ENCODE assay signal across 8 cellular contexts in genomic region chr17:37743875-37744632, GRCh38. TPM values are rescaled to one million over a fixed set of nuclear protein-coding genes. Genes with fewer than 3 reads are reported as not detected.
DNase-seq lines count a peak whose midpoint lies in the region; TF ChIP-seq lines count a peak whose summit lies in the region.

No MANE protein-coding gene starts in this region.

- no peaks in the 10 kb centered on the region for H3K9me3 Mint-ChIP-seq in activated CD4-positive, alpha-beta T cell treated with anti-CD3 and anti-CD28 coated beads, Interleukin-2, amount 10 ng/mL, durations not matched to agents 7 days and 5 days
- H3K9me3 Mint-ChIP-seq in stimulated activated naive CD8-positive, alpha-beta T cell treated with anti-CD3 and anti-CD28 coated beads, Interleukin-15, Interleukin-2, amounts not matched to agents 100 ng/mL and 50 ng/mL, for 24 hours = no peaks in the 10 kb centered on the region

- H3K4me3 ChIP-seq in iPS-20b (ENCODE audit: low read length) = peak overlapping the region; percentile 67

- no peak overlapping the region for H3K4me3 Mint-ChIP-seq in activated CD4-positive, alpha-beta T cell treated with anti-CD3 and anti-CD28 coated beads, Interleukin-2, amount 10 ng/mL, durations not matched to agents 7 days and 5 days
- peak overlapping the region; percentile 80 for H3K4me3 Mint-ChIP-seq in stimulated activated naive CD8-positive, alpha-beta T cell treated with anti-CD3 and anti-CD28 coated beads, Interleukin-15, Interleukin-2, amounts not matched to agents 100 ng/mL and 50 ng/mL, for 24 hours

- no peak overlapping the region for H3K9ac ChIP-seq in iPS-20b (ENCODE audit: low read depth, low read length)

- TF ChIP-seq CTCF in VCaP (conservative IDR thresholded peaks at IDR 0.05) = peak; percentile 41; the same call in 1 of the 2 replicates

- POLR2A ChIA-PET in activated CD4-positive, alpha-beta T cell treated with anti-CD3 and anti-CD28 coated beads, Interleukin-2, amount 10 ng/mL, durations not matched to agents 7 days and 5 days (lab: Charles Lee) = no interaction called here

- no peaks in the 10 kb centered on the region for H3K9me3 ChIP-seq in iPS-20b (ENCODE audit: insufficient read depth, low read depth, low read length)

- H3K4me1 ChIP-seq in iPS-20b (ENCODE audit: insufficient read depth, low read length) = peaks cover 4% of the 10 kb centered on the region; the same call in 1 of the 2 replicates

- H3K27ac ChIP-seq in VCaP (peak overlapping the region; percentile 99), iPS-20b (ENCODE audit: low read length) (no peak overlapping the region)

- H3K36me3 ChIP-seq in iPS-20b (ENCODE audit: insufficient read depth, low read depth, low read length) = no peaks in the 10 kb centered on the region

- no peaks in the 10 kb centered on the region for H3K36me3 Mint-ChIP-seq in activated CD4-positive, alpha-beta T cell treated with anti-CD3 and anti-CD28 coated beads, Interleukin-2, amount 10 ng/mL, durations not matched to agents 7 days and 5 days (ENCODE audit: low read depth)
- no peaks in the 10 kb centered on the region for H3K36me3 Mint-ChIP-seq in stimulated activated naive CD8-positive, alpha-beta T cell treated with anti-CD3 and anti-CD28 coated beads, Interleukin-15, Interleukin-2, amounts not matched to agents 100 ng/mL and 50 ng/mL, for 24 hours (ENCODE audit: low read depth)

- peaks cover 100% of the 10 kb centered on the region for H3K27me3 ChIP-seq in iPS-20b (ENCODE audit: insufficient read depth, low read length)

- peak; percentile 17 to 18 for DNase-seq in activated CD4-positive, alpha-beta T cell treated with anti-CD3 and anti-CD28 coated beads, Interleukin-2, amount 50 U/mL, for 48 hours
- DNase-seq in activated CD4-positive, alpha-beta T cell treated with anti-CD3 and anti-CD28 coated beads, Interleukin-2, amount 10 ng/mL, durations not matched to agents 7 days and 5 days = no peak
- no peak for DNase-seq in EL
- no peak for DNase-seq in hypothalamus (lab: John Stamatoyannopoulos, UW)
- no peak for DNase-seq in NCI-H2171 (lab: John Stamatoyannopoulos, UW)

- peaks cover 85% of the 10 kb centered on the region for H3K27me3 Mint-ChIP-seq in activated CD4-positive, alpha-beta T cell treated with anti-CD3 and anti-CD28 coated beads, Interleukin-2, amount 10 ng/mL, durations not matched to agents 7 days and 5 days
- H3K27me3 Mint-ChIP-seq in stimulated activated naive CD8-positive, alpha-beta T cell treated with anti-CD3 and anti-CD28 coated beads, Interleukin-15, Interleukin-2, amounts not matched to agents 100 ng/mL and 50 ng/mL, for 24 hours = peaks cover 76% of the 10 kb centered on the region

- CTCF ChIA-PET in activated CD4-positive, alpha-beta T cell treated with anti-CD3 and anti-CD28 coated beads, Interleukin-2, amount 10 ng/mL, durations not matched to agents 7 days and 5 days (lab: Charles Lee) = interaction anchor here (0.7 to 1.0 kb wide), 2 partner anchors 8 to 83 kb away, joined by 3 read pairs; no protein-coding TSS in a partner anchor

- H3K27ac Mint-ChIP-seq in activated CD4-positive, alpha-beta T cell treated with anti-CD3 and anti-CD28 coated beads, Interleukin-2, amount 10 ng/mL, durations not matched to agents 7 days and 5 days = no peak overlapping the region
- peak overlapping the region; percentile 52 for H3K27ac Mint-ChIP-seq in stimulated activated naive CD8-positive, alpha-beta T cell treated with anti-CD3 and anti-CD28 coated beads, Interleukin-15, Interleukin-2, amounts not matched to agents 100 ng/mL and 50 ng/mL, for 24 hours

- H3K4me1 Mint-ChIP-seq in activated CD4-positive, alpha-beta T cell treated with anti-CD3 and anti-CD28 coated beads, Interleukin-2, amount 10 ng/mL, durations not matched to agents 7 days and 5 days = peaks cover 22% of the 10 kb centered on the region
- H3K4me1 Mint-ChIP-seq in stimulated activated naive CD8-positive, alpha-beta T cell treated with anti-CD3 and anti-CD28 coated beads, Interleukin-15, Interleukin-2, amounts not matched to agents 100 ng/mL and 50 ng/mL, for 24 hours (ENCODE audit: low read depth) = peaks cover 35% of the 10 kb centered on the region

RNA-seq across cellular contexts. Expression of gene HNF1B, which starts 0.8 kb away (rescaled TPM):
- under 1 TPM in 1 of 2 experiments, not detected in 1; 0.08 TPM for total RNA-seq in activated CD4-positive, alpha-beta T cell treated with anti-CD3 and anti-CD28 coated beads, Interleukin-2, amount 10 ng/mL, durations not matched to agents 7 days and 5 days

Comparison
In these comparisons a context has a peak if more than half of its experiments do, and no peak if none do; other contexts are left out.
1. DNase-seq: peak in activated CD4-positive, alpha-beta T cell treated with anti-CD3 and anti-CD28 coated beads, Interleukin-2, amount 50 U/mL, for 48 hours (2 of 2); none in activated CD4-positive, alpha-beta T cell treated with anti-CD3 and anti-CD28 coated beads, Interleukin-2, amount 10 ng/mL, durations not matched to agents 7 days and 5 days (single experiment), EL (single experiment), hypothalamus (0 of 51) and NCI-H2171 (single experiment).